In genomic region chr9:92295240-92295790, GRCh38 we compare ENCODE assay signal across 10 cellular contexts. TPM values are rescaled to one million over a fixed set of nuclear protein-coding genes. Genes with fewer than 3 reads are reported as not detected.
DNase-seq lines count a peak whose midpoint lies in the region; ATAC-seq and TF ChIP-seq lines count a peak whose summit lies in the region.
"Had no signal": no experiment of that assay in that cellular context is flagged by ENCODE, and none has a peak within 500 bp of the region (broad histone marks: within the 10 kb centered on the region; RNA-seq: fewer than 3 reads in every experiment).

No MANE protein-coding gene starts in this region.

- H3K27ac Mint-ChIP-seq in activated CD8-positive, alpha-beta T cell treated with anti-CD3 and anti-CD28 coated beads for 36 hours = peak overlapping the region; percentile 71
- peak overlapping the region; percentile 97 to 98 for H3K27ac Mint-ChIP-seq in natural killer cell

- no peak overlapping the region for H3K9ac ChIP-seq in HUES6 (ENCODE audit: low read length)

- intact Hi-C loops in activated CD8-positive, alpha-beta T cell treated with anti-CD3 and anti-CD28 coated beads for 36 hours (cut with micrococcal nuclease) = no loop called here
- intact Hi-C loops in natural killer cell (cut with micrococcal nuclease) = no loop called here
- intact Hi-C loops in vagina (cut with DNase I) = loop anchor here (10.0 kb wide), 2 partner anchors 161 to 1091 kb away; no protein-coding TSS in a partner anchor

- no peak for ATAC-seq in activated CD8-positive, alpha-beta T cell treated with anti-CD3 and anti-CD28 coated beads for 36 hours
- ATAC-seq in natural killer cell (no peak), HG03280 (IDR thresholded peaks at IDR 0.05; ENCODE audit: unreplicated experiment) (no peak), HG02840 (IDR thresholded peaks at IDR 0.05; ENCODE audit: low FRiP score, unreplicated experiment) (no peak)
- ATAC-seq: left ventricle myocardium superior had no signal

- H3K4me3 ChIP-seq in HUES6 (ENCODE audit: low read depth, low read length) (no peak overlapping the region), vagina (no peak overlapping the region)
- H3K4me3 ChIP-seq: thyroid gland had no signal

- H3K36me3 ChIP-seq in HUES6 (ENCODE audit: control insufficient read depth, insufficient read depth, low read length) (peaks cover 52% of the 10 kb centered on the region), vagina (peaks cover 0 to 30% of the 10 kb centered on the region in 2 donors)

- no peaks in the 10 kb centered on the region for H3K9me3 ChIP-seq in HUES6 (ENCODE audit: control insufficient read depth, insufficient read depth, low read depth, low read length)
- no peaks in the 10 kb centered on the region for H3K9me3 ChIP-seq in vagina
- H3K9me3 ChIP-seq: thyroid gland had no signal

- H3K4me3 Mint-ChIP-seq in activated CD8-positive, alpha-beta T cell treated with anti-CD3 and anti-CD28 coated beads for 36 hours = peak overlapping the region; percentile 85
- peak overlapping the region; percentile 45 for H3K4me3 Mint-ChIP-seq in natural killer cell

- H3K27ac ChIP-seq in HUES6 (ENCODE audit: low read depth, low read length) = 0 out of 2 replicates have a peak overlapping the region, but pooled peaks have one; percentile 7
- no peak overlapping the region for H3K27ac ChIP-seq in vagina
- H3K27ac ChIP-seq: thyroid gland had no signal

- POLR2A ChIA-PET in activated CD8-positive, alpha-beta T cell treated with anti-CD3 and anti-CD28 coated beads for 36 hours (lab: Charles Lee) = interaction anchor here (0.9 to 2.7 kb wide), 2 partner anchors 13 to 30 kb away, joined by 3 to 13 read pairs; partner anchors contain the start of genes CENPP and NOL8
- POLR2A ChIA-PET in HEK293T (lab: Yijun Ruan, JAX) = interaction anchor here (0.9 to 1.3 kb wide), 3 partner anchors 8 to 375 kb away, joined by 3 to 5 read pairs (median 4); partner anchors contain the start of genes CENPP, IPPK and NOL8

- H3K9me3 Mint-ChIP-seq in activated CD8-positive, alpha-beta T cell treated with anti-CD3 and anti-CD28 coated beads for 36 hours = no peaks in the 10 kb centered on the region
- H3K9me3 Mint-ChIP-seq in natural killer cell = no peaks in the 10 kb centered on the region

- DNase-seq in CMK (ENCODE audit: low read depth) = peak; percentile 54
- DNase-seq in activated CD8-positive, alpha-beta T cell treated with anti-CD3 and anti-CD28 coated beads for 36 hours = no peak
- DNase-seq in natural killer cell = no peak
- no peak for DNase-seq in vagina (ENCODE audit: extremely low spot score in 2 of 2)
- no peak for DNase-seq in HEK293T (ENCODE audit: extremely low spot score)
- DNase-seq: left ventricle myocardium superior, thyroid gland had no signal

- no peak for TF ChIP-seq POLR2A in vagina (IDR thresholded peaks at IDR 0.05)

- H3K27me3 ChIP-seq in HUES6 (ENCODE audit: control insufficient read depth, insufficient read depth, low read length) (no peaks in the 10 kb centered on the region), vagina (no peaks in the 10 kb centered on the region)
- H3K27me3 ChIP-seq: thyroid gland had no signal

- no peak for TF ChIP-seq CTCF in activated CD8-positive, alpha-beta T cell treated with anti-CD3 and anti-CD28 coated beads for 36 hours (IDR thresholded peaks at IDR 0.05)
- TF ChIP-seq CTCF in natural killer cell (IDR thresholded peaks at IDR 0.05) = no peak
- no peak for TF ChIP-seq CTCF in vagina (IDR thresholded peaks at IDR 0.05)

- CTCF ChIA-PET in activated CD8-positive, alpha-beta T cell treated with anti-CD3 and anti-CD28 coated beads for 36 hours (lab: Charles Lee) = interaction anchor here (1.0 kb wide), 1 partner anchor 13 kb away, joined by 3 read pairs; no protein-coding TSS in a partner anchor
- CTCF ChIA-PET in HEK293T (lab: Yijun Ruan, JAX) = no interaction called here

- peaks cover 57% of the 10 kb centered on the region for H3K36me3 Mint-ChIP-seq in activated CD8-positive, alpha-beta T cell treated with anti-CD3 and anti-CD28 coated beads for 36 hours (ENCODE audit: low read depth)
- no peaks in the 10 kb centered on the region for H3K36me3 Mint-ChIP-seq in natural killer cell

- H3K27me3 Mint-ChIP-seq in activated CD8-positive, alpha-beta T cell treated with anti-CD3 and anti-CD28 coated beads for 36 hours = no peaks in the 10 kb centered on the region
- H3K27me3 Mint-ChIP-seq in natural killer cell (ENCODE audit: low read depth in 2 of 2) = no peaks in the 10 kb centered on the region

- H3K4me1 Mint-ChIP-seq in activated CD8-positive, alpha-beta T cell treated with anti-CD3 and anti-CD28 coated beads for 36 hours (ENCODE audit: low read depth) = peaks cover 46% of the 10 kb centered on the region
- H3K4me1 Mint-ChIP-seq in natural killer cell = peaks cover 36 to 40% of the 10 kb centered on the region in 2 donors

- H3K4me1 ChIP-seq in HUES6 (ENCODE audit: control insufficient read depth, insufficient read depth, low read length) (peaks cover 13% of the 10 kb centered on the region; the same call in 1 of the 2 replicates), vagina (peaks cover 22% of the 10 kb centered on the region)

TF ChIP-seq in HEK293T, 16 proteins besides CTCF, POLR2A, EP300 and RAD21:
- TF ChIP-seq LEF1 (IDR thresholded peaks at IDR 0.05; ENCODE audit: borderline replicate concordance) = no peak
- no peak for TF ChIP-seq TARDBP (IDR thresholded peaks at IDR 0.05)
- no peak for TF ChIP-seq ARNT (IDR thresholded peaks at IDR 0.05)
- no peak for TF ChIP-seq L3MBTL2 (conservative IDR thresholded peaks at IDR 0.05)
- TF ChIP-seq FOXK2 (IDR thresholded peaks at IDR 0.05) = no peak
- TF ChIP-seq SP1 (IDR thresholded peaks at IDR 0.05) = no peak
- TF ChIP-seq FOXM1 (IDR thresholded peaks at IDR 0.05; ENCODE audit: borderline replicate concordance) = no peak
- no peak for TF ChIP-seq ZNF384 (IDR thresholded peaks at IDR 0.05)
- no peak for TF ChIP-seq HDGF (IDR thresholded peaks at IDR 0.05; ENCODE audit: borderline replicate concordance)
- no peak for TF ChIP-seq BHLHE40 (IDR thresholded peaks at IDR 0.05; ENCODE audit: borderline replicate concordance)
- TF ChIP-seq NFRKB (IDR thresholded peaks at IDR 0.05) = no peak
- no peak for TF ChIP-seq PKNOX1 (IDR thresholded peaks at IDR 0.05)
- TF ChIP-seq CTBP1 (IDR thresholded peaks at IDR 0.05; ENCODE audit: borderline replicate concordance) = no peak
- TF ChIP-seq FOXA1 (IDR thresholded peaks at IDR 0.05) = no peak
- TF ChIP-seq ELF4 (IDR thresholded peaks at IDR 0.05) = no peak
- no peak for TF ChIP-seq SUZ12 (IDR thresholded peaks at IDR 0.05)

RNA-seq across cellular contexts. Expression of gene IARS1, which starts 1.8 kb away (rescaled TPM):
- 100 to 1,000 TPM; 247 to 251 TPM for total RNA-seq in activated CD8-positive, alpha-beta T cell treated with anti-CD3 and anti-CD28 coated beads for 36 hours
- 10 to 100 TPM; 50.8 to 70.8 (median 66.2) TPM for total RNA-seq in natural killer cell
- 63.8 TPM for total RNA-seq in vagina

RNA-seq across cellular contexts. Expression of gene NOL8, which starts 29.8 kb away (rescaled TPM):
- total RNA-seq in activated CD8-positive, alpha-beta T cell treated with anti-CD3 and anti-CD28 coated beads for 36 hours = 10 to 100 TPM; 44.1 to 46.5 TPM
- total RNA-seq in natural killer cell = 10 to 100 TPM; 42.3 to 50.7 (median 46.7) TPM
- total RNA-seq in vagina = 35.6 TPM

RNA-seq across cellular contexts. Expression of gene CENPP, which starts 30.4 kb away (rescaled TPM):
- total RNA-seq in activated CD8-positive, alpha-beta T cell treated with anti-CD3 and anti-CD28 coated beads for 36 hours = 10 to 100 TPM; 22.5 to 28.7 TPM
- total RNA-seq in natural killer cell (10 to 100 TPM; 10.3 to 14.5 (median 12.1) TPM), vagina (9.3 TPM)
